8 cellular contexts compared by ENCODE assay signal in the genomic region with DNA sequence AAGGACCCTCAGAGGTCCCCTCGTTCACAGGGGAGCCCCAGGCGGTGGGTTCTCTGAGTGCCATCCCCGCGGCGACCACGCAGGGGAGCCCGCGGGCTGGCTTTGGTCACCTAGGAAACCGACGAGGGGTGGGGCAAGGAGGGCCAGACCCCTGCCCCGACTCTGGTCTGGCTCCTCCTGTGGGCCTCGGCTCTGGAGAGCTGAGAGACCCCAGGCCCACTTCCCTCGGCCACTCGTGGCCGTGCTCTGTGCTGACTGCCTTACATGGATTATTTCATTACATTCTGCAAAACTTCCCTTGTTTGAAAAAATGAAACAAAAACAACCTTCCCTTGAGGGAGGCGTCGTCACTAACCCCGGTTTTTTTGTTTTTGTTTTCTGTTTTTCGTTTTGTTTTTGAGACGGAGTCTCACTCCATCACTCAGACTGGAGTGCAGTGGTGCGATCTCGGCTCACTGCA. TPM values are rescaled to one million over a fixed set of nuclear protein-coding genes. Genes with fewer than 3 reads are reported as not detected.
A peak's percentile ranks its signal among the peaks of the same experiment; 100 is the strongest.
DNase-seq lines count a peak whose midpoint lies in the region; ATAC-seq and TF ChIP-seq lines count a peak whose summit lies in the region.

No MANE protein-coding gene starts in this region.

- peaks cover 0 to 11% (median 5%) of the 10 kb centered on the region in 4 donors for H3K9me3 ChIP-seq in Peyer's patch
- peaks cover 0 to 19% (median 10%) of the 10 kb centered on the region in 11 donors for H3K9me3 ChIP-seq in heart right ventricle
- H3K9me3 ChIP-seq in skeletal muscle tissue (ENCODE audit: control insufficient read depth in 3 of 3, low read length in 3 of 3), result peaks cover 5 to 12% (median 5%) of the 10 kb centered on the region in 3 donors

- TF ChIP-seq POLR2A in Peyer's patch (IDR thresholded peaks at IDR 0.05), result no peak

- no peaks in the 10 kb centered on the region for H3K27me3 ChIP-seq in Peyer's patch
- peaks cover 0 to 49% (median 25%) of the 10 kb centered on the region in 7 donors for H3K27me3 ChIP-seq in heart right ventricle
- peaks cover 17 to 42% (median 31%) of the 10 kb centered on the region in 3 donors for H3K27me3 ChIP-seq in skeletal muscle tissue (ENCODE audit: control insufficient read depth in 3 of 3, insufficient read depth in 3 of 3, low read length in 3 of 3)

- ATAC-seq in HG02678 (IDR thresholded peaks at IDR 0.05; ENCODE audit: unreplicated experiment) (peak; percentile 83), heart right ventricle (peak; percentile 54 to 77 (median 68))

- peak overlapping the region; percentile 43 to 57 (median 46) for H3K4me3 ChIP-seq in Peyer's patch
- H3K4me3 ChIP-seq in heart right ventricle, result peak overlapping the region in 9 of 10 donors; percentile 5 to 62 (median 41)
- H3K4me3 ChIP-seq in skeletal muscle tissue (ENCODE audit: low read length in 3 of 3), result peak overlapping the region in 2 of 3 donors; percentile 29 to 32

- TF ChIP-seq CTCF in GM12874 (IDR thresholded peaks at IDR 0.05; ENCODE audit: insufficient read depth, low read depth, low read length) (peak; percentile 93), Peyer's patch (IDR thresholded peaks at IDR 0.05) (peak; percentile 51 to 97 (median 78)), heart right ventricle (IDR thresholded peaks at IDR 0.05) (peak; percentile 33 to 90 (median 69))

- H3K4me1 ChIP-seq in Peyer's patch, result peaks cover 0 to 6% (median 2%) of the 10 kb centered on the region in 4 donors
- peaks cover 0 to 52% (median 0%) of the 10 kb centered on the region in 9 donors for H3K4me1 ChIP-seq in heart right ventricle
- no peaks in the 10 kb centered on the region for H3K4me1 ChIP-seq in skeletal muscle tissue (ENCODE audit: control insufficient read depth in 3 of 3, insufficient read depth in 3 of 3, low read length in 3 of 3)

- H3K9ac ChIP-seq in skeletal muscle tissue (ENCODE audit: low read depth in 1 of 3, low read length in 3 of 3), result no peak overlapping the region

- H3K36me3 ChIP-seq in Peyer's patch, result no peaks in the 10 kb centered on the region
- no peaks in the 10 kb centered on the region for H3K36me3 ChIP-seq in heart right ventricle
- no peaks in the 10 kb centered on the region for H3K36me3 ChIP-seq in skeletal muscle tissue (ENCODE audit: control insufficient read depth in 3 of 3, insufficient read depth in 3 of 3, low read length in 3 of 3)

- 11 to 13% methylated on average over 22 of the region's 22 CpGs for WGBS in heart right ventricle, 2 donors

- peak; percentile 63 to 79 (median 73) for DNase-seq in Peyer's patch
- DNase-seq in activated naive CD4-positive, alpha-beta T cell treated with Interleukin-2 at 50 U/mL for 16 hours, result peak; percentile 76
- peak in 1 of 2 donors; percentile 53 for DNase-seq in heart right ventricle
- DNase-seq in putamen (ENCODE audit: low spot score), result no peak
- no peak for DNase-seq in glomerular visceral epithelial cell (ENCODE audit: extremely low spot score)

- H3K27ac ChIP-seq in Peyer's patch (peak overlapping the region; percentile 9 to 75 (median 59)), heart right ventricle (peak overlapping the region in 4 of 10 donors; percentile 4 to 93 (median 40)), skeletal muscle tissue (ENCODE audit: low read depth, low read length) (no peak overlapping the region)

- intact Hi-C loops in heart right ventricle (cut with DNase I), result loop anchor here in 3 of 10 donors (5.0 to 10.0 kb wide), 4 partner anchors 45 to 190 kb away; partner anchors contain the start of gene ELFN2 (in 1 of the 3)

RNA-seq across cellular contexts. Expression of gene CYTH4, which starts 15.2 kb away (rescaled TPM):
- total RNA-seq in Peyer's patch (10 to 100 TPM; 13.5 to 75.9 (median 22.5) TPM), heart right ventricle (10 to 100 TPM in 1 of 10 donors, 1 to 10 TPM in 9; 1.8 to 29.3 (median 4.8) TPM), skeletal muscle tissue (12.0 TPM)
- 1 to 10 TPM; 2.1 to 4.0 TPM for polyA plus RNA-seq in heart right ventricle

RNA-seq across cellular contexts. Expression of gene RAC2, which starts 23.1 kb away (rescaled TPM):
- total RNA-seq in Peyer's patch (100 to 1,000 TPM in 1 of 4 donors, 10 to 100 TPM in 3; 10.0 to 124 (median 20.6) TPM), heart right ventricle (10 to 100 TPM in 1 of 10 donors, 1 to 10 TPM in 9; 1.1 to 37.1 (median 3.5) TPM), skeletal muscle tissue (0.52 TPM)
- polyA plus RNA-seq in heart right ventricle, result 1 to 10 TPM; 1.4 to 5.0 TPM

RNA-seq across cellular contexts. Expression of gene SSTR3, which starts 54.9 kb away (rescaled TPM):
- total RNA-seq in Peyer's patch (not detected), heart right ventricle (not detected), skeletal muscle tissue (not detected)
- polyA plus RNA-seq in heart right ventricle, result not detected

Comparison
In these comparisons a context has a peak if more than half of its experiments do, and no peak if none do; other contexts are left out.
1. DNase-seq: peak in Peyer's patch (3 of 3) and activated naive CD4-positive, alpha-beta T cell treated with Interleukin-2 at 50 U/mL for 16 hours (single experiment); none in putamen (single experiment) and glomerular visceral epithelial cell (single experiment).
2. Peak in every context shown above with its lines, with median percentiles within 50 percentile points of each other: CTCF ChIP-seq and H3K4me3 ChIP-seq.